ENCODE assay signal across 15 cellular contexts in genomic region chr7:151817981-151818673, GRCh38. TPM values are rescaled to one million over a fixed set of nuclear protein-coding genes. Genes with fewer than 3 reads are reported as not detected.
DNase-seq lines count a peak whose midpoint lies in the region; ATAC-seq, FAIRE-seq and TF ChIP-seq lines count a peak whose summit lies in the region.
"Had no signal": no experiment of that assay in that cellular context is flagged by ENCODE, and none has a peak within 500 bp of the region (broad histone marks: within the 10 kb centered on the region; RNA-seq: fewer than 3 reads in every experiment).

No MANE protein-coding gene starts in this region.

- no peaks in the 10 kb centered on the region for H3K9me3 ChIP-seq in kidney (ENCODE audit: control insufficient read depth in 1 of 2, low read length in 2 of 2)
- no peaks in the 10 kb centered on the region for H3K9me3 ChIP-seq in gastroesophageal sphincter

- H3K4me1 ChIP-seq in kidney (ENCODE audit: control insufficient read depth in 1 of 2, insufficient read depth in 1 of 2, low read depth in 1 of 2, low read length in 2 of 2), result peaks cover 3 to 13% of the 10 kb centered on the region in 2 donors
- peaks cover 0 to 23% (median 0%) of the 10 kb centered on the region in 3 donors for H3K4me1 ChIP-seq in gastroesophageal sphincter

- intact Hi-C loops in Right ventricle myocardium superior (cut with DNase I), result no loop called here
- intact Hi-C loops in cardiac septum (cut with DNase I), result no loop called here
- intact Hi-C loops in kidney (cut with DNase I), result no loop called here
- intact Hi-C loops in posterior vena cava (cut with DNase I), result no loop called here

- no peaks in the 10 kb centered on the region for H3K27me3 ChIP-seq in gastroesophageal sphincter

- no peaks in the 10 kb centered on the region for H3K36me3 ChIP-seq in kidney (ENCODE audit: control insufficient read depth in 1 of 2, insufficient read depth in 2 of 2, low read length in 2 of 2)
- no peaks in the 10 kb centered on the region for H3K36me3 ChIP-seq in gastroesophageal sphincter

- H3K27ac ChIP-seq in kidney (ENCODE audit: low read depth in 2 of 2, low read length in 2 of 2) (no peak overlapping the region), gastroesophageal sphincter (no peak overlapping the region)
- H3K27ac ChIP-seq: 22Rv1 had no signal

- ATAC-seq in Right ventricle myocardium superior (ENCODE audit: poor library complexity) (no peak), HG02623 (IDR thresholded peaks at IDR 0.05; ENCODE audit: unreplicated experiment) (no peak), gastroesophageal sphincter (no peak), HG03175 (IDR thresholded peaks at IDR 0.05; ENCODE audit: unreplicated experiment) (no peak)

- DNase-seq in Right ventricle myocardium superior, result peak; percentile 22
- DNase-seq in cardiac septum (ENCODE audit: low spot score), result no peak
- peak; percentile 27 for DNase-seq in kidney
- peak; percentile 67 for DNase-seq in posterior vena cava (ENCODE audit: low spot score)
- DNase-seq in NCI-H510A treated with DMSO at 0.1 percent for 48 hours (lab: John Stamatoyannopoulos, UW), result no peak
- DNase-seq: CD4-positive, alpha-beta T cell; DMS79; H9 had no signal

- H3K9ac ChIP-seq in kidney (ENCODE audit: low read length in 2 of 2), result no peak overlapping the region

- TF ChIP-seq EP300 in gastroesophageal sphincter (IDR thresholded peaks at IDR 0.05), result no peak

- WGBS in gastroesophageal sphincter (ENCODE audit: low coverage in 1 of 2), 2 donors, result 87 to 97% methylated on average over 4 to 5 of the region's 8 CpGs

- no peak for TF ChIP-seq CTCF in kidney (IDR thresholded peaks at IDR 0.05; ENCODE audit: borderline replicate concordance, extremely low read depth, insufficient read depth)
- TF ChIP-seq CTCF in gastroesophageal sphincter (IDR thresholded peaks at IDR 0.05), result no peak

- H3K4me3 ChIP-seq in kidney (ENCODE audit: low read length in 2 of 2) (no peak overlapping the region), gastroesophageal sphincter (no peak overlapping the region)
- H3K4me3 ChIP-seq: GM23338 had no signal

- no peak for FAIRE-seq in kidney (lab: Jason Lieb, UNC)
- FAIRE-seq: GM12891, HTR-8/SVneo had no signal

- no peak for TF ChIP-seq POLR2A in gastroesophageal sphincter (IDR thresholded peaks at IDR 0.05)

RNA-seq across cellular contexts. Expression of gene PRKAG2, which starts 58.8 kb away (rescaled TPM):
- 120 TPM for total RNA-seq in Right ventricle myocardium superior
- 106 TPM for total RNA-seq in cardiac septum
- total RNA-seq in kidney, result 40.7 TPM
- 40.9 TPM for polyA plus RNA-seq in kidney (ENCODE audit: insufficient read depth, low read depth, low replicate concordance)
- total RNA-seq in posterior vena cava, result 10 to 100 TPM; 91.8 to 94.2 TPM
- total RNA-seq in gastroesophageal sphincter, result 10 to 100 TPM; 48.9 to 89.0 (median 75.7) TPM

Comparison
In these comparisons a context has a peak if more than half of its experiments do, and no peak if none do; other contexts are left out.
1. DNase-seq: peak in Right ventricle myocardium superior (single experiment), kidney (single experiment) and posterior vena cava (single experiment); none in cardiac septum (single experiment) and NCI-H510A treated with DMSO at 0.1 percent for 48 hours (single experiment).